Comparison of ENCODE assay signal across 8 cellular contexts in the genomic region with DNA sequence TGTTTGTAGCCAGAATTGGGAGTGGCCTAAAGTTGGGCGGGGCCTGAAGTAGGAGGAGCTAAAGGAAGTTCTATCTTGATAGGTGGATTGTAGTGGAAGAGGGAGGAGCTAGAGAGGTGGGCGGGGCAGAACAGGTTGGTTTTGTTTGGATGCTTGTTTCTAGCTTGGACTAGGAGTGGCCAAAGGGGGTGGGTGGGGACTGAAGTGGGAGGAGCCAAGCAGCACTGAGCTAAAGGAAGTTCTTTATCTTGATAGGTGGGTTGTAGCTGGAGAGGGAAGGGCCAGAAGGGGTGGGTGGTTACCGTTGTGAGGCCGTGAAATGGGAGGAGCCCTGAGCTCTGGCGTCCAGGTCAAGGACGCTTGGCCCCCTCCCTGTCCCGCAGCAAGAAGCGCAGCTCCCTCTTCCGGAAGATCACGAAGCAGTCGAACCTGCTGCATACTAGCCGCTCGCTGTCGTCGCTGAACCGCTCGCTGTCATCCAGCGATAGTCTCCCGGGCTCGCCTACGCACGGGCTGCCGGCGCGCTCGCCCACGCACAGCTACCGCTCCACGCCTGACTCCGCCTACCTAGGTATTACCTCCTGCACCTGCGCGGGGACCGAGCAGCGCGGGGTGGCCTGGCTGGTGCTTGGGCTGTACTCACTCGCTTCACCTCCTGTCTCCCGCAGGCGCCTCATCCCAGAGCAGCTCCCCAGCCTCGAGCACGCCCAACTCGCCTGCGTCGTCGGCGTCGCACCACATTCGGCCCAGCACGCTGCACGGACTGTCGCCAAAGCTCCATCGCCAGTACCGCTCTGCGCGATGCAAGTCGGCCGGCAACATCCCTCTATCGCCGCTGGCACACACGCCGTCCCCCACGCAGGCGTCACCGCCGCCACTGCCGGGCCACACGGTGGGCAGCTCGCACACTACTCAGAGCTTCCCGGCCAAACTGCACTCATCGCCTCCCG. TPM values are rescaled to one million over a fixed set of nuclear protein-coding genes. Genes with fewer than 3 reads are reported as not detected.
DNase-seq lines count a peak whose midpoint lies in the region; ATAC-seq and TF ChIP-seq lines count a peak whose summit lies in the region.

No MANE protein-coding gene starts in this region.

- DNase-seq in NCI-H748 (lab: John Stamatoyannopoulos, UW; ENCODE audit: unreplicated experiment) (peak; percentile 23), NCI-H748 treated with DMSO at 0.1 percent for 48 hours (lab: John Stamatoyannopoulos, UW) (no peak), SW480 (ENCODE audit: low spot score) (peak; percentile 97), lower lobe of right lung (peak; percentile 83), tibial artery (peak; percentile 36 to 78), kidney glomerular epithelial cell (lab: John Stamatoyannopoulos, UW) (no peak), Kasumi-1 (lab: John Stamatoyannopoulos, UW) (no peak)
- peak; percentile 52 for DNase-seq in central memory CD4-positive, alpha-beta T cell

- H3K4me3 ChIP-seq in lower lobe of right lung, result peak overlapping the region; percentile 42
- H3K4me3 ChIP-seq in tibial artery, result no peak overlapping the region

- peak; percentile 79 to 85 for ATAC-seq in lower lobe of right lung

- no peaks in the 10 kb centered on the region for H3K9me3 ChIP-seq in lower lobe of right lung
- no peaks in the 10 kb centered on the region for H3K9me3 ChIP-seq in tibial artery

- intact Hi-C loops in lower lobe of right lung (cut with DNase I) (no loop called here), tibial artery (cut with DNase I; ENCODE audit: low total_unique reads) (no loop called here)

- H3K36me3 ChIP-seq in lower lobe of right lung (peaks cover 35% of the 10 kb centered on the region), tibial artery (peaks cover 17 to 47% (median 26%) of the 10 kb centered on the region in 3 donors)

- TF ChIP-seq CTCF in lower lobe of right lung (IDR thresholded peaks at IDR 0.05) (peak; percentile 9), tibial artery (IDR thresholded peaks at IDR 0.05) (no peak)

- no peak overlapping the region for H3K27ac ChIP-seq in lower lobe of right lung
- H3K27ac ChIP-seq in tibial artery, result no peak overlapping the region

- H3K4me1 ChIP-seq in lower lobe of right lung, result no peaks in the 10 kb centered on the region
- H3K4me1 ChIP-seq in tibial artery, result peaks cover 0 to 9% (median 0%) of the 10 kb centered on the region in 4 donors

- H3K27me3 ChIP-seq in lower lobe of right lung (ENCODE audit: low read depth) (no peaks in the 10 kb centered on the region), tibial artery (peaks cover 0 to 9% of the 10 kb centered on the region in 2 donors)

RNA-seq across cellular contexts. Expression of gene DNASE2, which starts 8.0 kb away (rescaled TPM):
- 101 TPM for total RNA-seq in lower lobe of right lung

RNA-seq across cellular contexts. Expression of gene KLF1, which starts 13.8 kb away (rescaled TPM):
- total RNA-seq in lower lobe of right lung, result 0.24 TPM

RNA-seq across cellular contexts. Expression of gene GCDH, which starts 17.7 kb away (rescaled TPM):
- total RNA-seq in lower lobe of right lung, result 23.9 TPM

RNA-seq across cellular contexts. Expression of gene MAST1, which starts 34.9 kb away (rescaled TPM):
- 0.15 TPM for total RNA-seq in lower lobe of right lung

RNA-seq across cellular contexts. Expression of gene RTBDN, which starts 38.8 kb away (rescaled TPM):
- not detected for total RNA-seq in lower lobe of right lung

Comparison
In these comparisons a context has a peak if more than half of its experiments do, and no peak if none do; other contexts are left out.
1. DNase-seq: peak in NCI-H748 (single experiment), SW480 (single experiment), central memory CD4-positive, alpha-beta T cell (single experiment), lower lobe of right lung (single experiment) and tibial artery (2 of 2); none in NCI-H748 treated with DMSO at 0.1 percent for 48 hours (single experiment), kidney glomerular epithelial cell (single experiment) and Kasumi-1 (0 of 2).